Comparison of ENCODE assay signal across 8 cellular contexts in genomic region chr14:51219473-51220448, GRCh38. TPM values are rescaled to one million over a fixed set of nuclear protein-coding genes. Genes with fewer than 3 reads are reported as not detected.
DNase-seq lines count a peak whose midpoint lies in the region; ATAC-seq and TF ChIP-seq lines count a peak whose summit lies in the region.

No MANE protein-coding gene starts in this region.

- WGBS in body of pancreas, 2 donors: 49 to 54% methylated on average over 7 of the region's 7 CpGs

- no peak overlapping the region for H3K4me3 Mint-ChIP-seq in mesothelial cell of epicardium

- H3K9me3 ChIP-seq in body of pancreas: peaks cover 0 to 5% (median 0%) of the 10 kb centered on the region in 3 donors

- no peaks in the 10 kb centered on the region for H3K4me1 Mint-ChIP-seq in mesothelial cell of epicardium

- DNase-seq in GM06990 (ENCODE audit: extremely low read depth, insufficient read length) (no peak), NCI-H1694 (lab: John Stamatoyannopoulos, UW) (peak; percentile 23), body of pancreas (peak in 2 of 4 donors; percentile 8 to 15), mesothelial cell of epicardium (ENCODE audit: low spot score in 2 of 2, unreplicated experiment in 2 of 2) (no peak), cerebellar nuclear complex (lab: John Stamatoyannopoulos, UW) (no peak), NCI-H1436 treated with DMSO at 0.1 percent for 48 hours (lab: John Stamatoyannopoulos, UW) (no peak)

- H3K36me3 ChIP-seq in GM06990 (ENCODE audit: control insufficient read depth, insufficient read depth, low read length): no peaks in the 10 kb centered on the region
- no peaks in the 10 kb centered on the region for H3K36me3 ChIP-seq in body of pancreas (replicated peaks in 1 of 2; ENCODE audit: insufficient read depth in 1 of 2, low read depth in 2 of 2)

- ATAC-seq in body of pancreas (no peak), GM21528 (IDR thresholded peaks at IDR 0.05; ENCODE audit: low FRiP score, unreplicated experiment) (no peak), HG02610 (IDR thresholded peaks at IDR 0.05; ENCODE audit: unreplicated experiment) (no peak)

- H3K27ac Mint-ChIP-seq in mesothelial cell of epicardium: no peak overlapping the region

- H3K9me3 Mint-ChIP-seq in mesothelial cell of epicardium: peaks cover 12% of the 10 kb centered on the region

- no peaks in the 10 kb centered on the region for H3K27me3 ChIP-seq in GM06990 (replicated peaks; ENCODE audit: control insufficient read depth, insufficient read depth, low read length)
- H3K27me3 ChIP-seq in body of pancreas: no peaks in the 10 kb centered on the region

- no peak for TF ChIP-seq POLR2A in body of pancreas (IDR thresholded peaks at IDR 0.05)

- no peaks in the 10 kb centered on the region for H3K27me3 Mint-ChIP-seq in mesothelial cell of epicardium (ENCODE audit: low read depth)

- H3K4me3 ChIP-seq in GM06990 (replicated peaks; ENCODE audit: low read depth, low read length): no peak overlapping the region
- H3K4me3 ChIP-seq in body of pancreas: no peak overlapping the region

- H3K27ac ChIP-seq in body of pancreas: no peak overlapping the region

- intact Hi-C loops in body of pancreas (cut with DNase I): loop anchor here (10.0 kb wide), 1 partner anchor 265 kb away; no protein-coding TSS in a partner anchor

- peak; percentile 68 for TF ChIP-seq CTCF in GM06990 (IDR thresholded peaks at IDR 0.05; ENCODE audit: insufficient read depth, low read length, poor library complexity, severe bottlenecking)
- TF ChIP-seq CTCF in body of pancreas (IDR thresholded peaks at IDR 0.05): peak; percentile 37 to 67 (median 54)
- peak; percentile 74 for TF ChIP-seq CTCF in mesothelial cell of epicardium (IDR thresholded peaks at IDR 0.05; ENCODE audit: unreplicated experiment)

- peaks cover 4% of the 10 kb centered on the region for H3K36me3 Mint-ChIP-seq in mesothelial cell of epicardium

- H3K4me1 ChIP-seq in body of pancreas: no peaks in the 10 kb centered on the region

RNA-seq across cellular contexts. Expression of gene TMX1, which starts 20.3 kb away (rescaled TPM):
- 10 to 100 TPM; 15.5 to 17.9 TPM for total RNA-seq in body of pancreas
- 22.6 to 23.6 TPM (median 23.5 TPM) in 3 replicates for total RNA-seq in mesothelial cell of epicardium
